15 cellular contexts compared by ENCODE assay signal in the genomic region with DNA sequence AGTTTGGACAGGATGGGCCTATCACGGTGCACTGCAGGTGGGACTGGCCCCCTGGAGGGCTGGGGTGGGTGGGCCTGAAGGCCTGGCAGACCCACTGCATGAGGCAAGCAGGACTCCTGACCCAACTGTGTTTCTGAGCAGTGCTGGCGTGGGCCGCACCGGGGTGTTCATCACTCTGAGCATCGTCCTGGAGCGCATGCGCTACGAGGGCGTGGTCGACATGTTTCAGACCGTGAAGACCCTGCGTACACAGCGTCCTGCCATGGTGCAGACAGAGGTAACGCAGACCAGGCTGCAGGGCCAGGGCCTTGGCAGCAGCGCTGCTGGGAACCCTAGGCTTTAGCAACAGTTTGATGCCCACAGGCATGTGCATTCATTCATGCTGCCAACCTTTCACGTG. TPM values are rescaled to one million over a fixed set of nuclear protein-coding genes. Genes with fewer than 3 reads are reported as not detected.
A peak's percentile ranks its signal among the peaks of the same experiment; 100 is the strongest.
DNase-seq lines count a peak whose midpoint lies in the region; ATAC-seq, FAIRE-seq and TF ChIP-seq lines count a peak whose summit lies in the region.
"Had no signal": no experiment of that assay in that cellular context is flagged by ENCODE, and none has a peak within 500 bp of the region (broad histone marks: within the 10 kb centered on the region; RNA-seq: fewer than 3 reads in every experiment).

No MANE protein-coding gene starts in this region.

- TF ChIP-seq RAD21 in K562 (CRISPR knock-in tag; conservative IDR thresholded peaks at IDR 0.05 in 1 of 2, IDR thresholded peaks at IDR 0.05 in 1 of 2) = no peak

- no peak overlapping the region for H3K27ac ChIP-seq in K562 (ENCODE audit: extremely low read depth, low read depth, low read length)
- no peak overlapping the region for H3K27ac ChIP-seq in lower lobe of right lung
- H3K27ac ChIP-seq: BLaER1 treated with 17β-estradiol and CSF1 and Interleukin-3, amounts not matched to agents 10 nM and 100 nM had no signal

- H3K4me2 ChIP-seq in K562 (ENCODE audit: insufficient read depth, low read length) = peak overlapping the region; percentile 17
- H3K4me2 ChIP-seq: BLaER1 treated with 17β-estradiol and CSF1 and Interleukin-3, amounts not matched to agents 10 nM and 100 nM; GM23338 had no signal

- peak; percentile 29 for DNase-seq in H7
- DNase-seq in K562 (ENCODE audit: extremely low read depth in 1 of 4, low spot score in 3 of 4) = peak; percentile 42 to 76 (median 57)
- DNase-seq in lower lobe of right lung = peak; percentile 20
- DNase-seq in posterior vena cava (ENCODE audit: low spot score) = peak; percentile 69
- no peak for DNase-seq in stimulated activated naive CD4-positive, alpha-beta T cell treated with Interleukin-2 at 50 U/mL for 16 hours (lab: John Stamatoyannopoulos, UW)
- no peak for DNase-seq in superior temporal gyrus (ENCODE audit: extremely low spot score)
- DNase-seq in activated CD8-positive, alpha-beta memory T cell treated with anti-CD3 and anti-CD28 coated beads for 24 hours = no peak
- DNase-seq: ACHN; CD4-positive, CD25-positive, alpha-beta regulatory T cell; DMS53; GF-D8; H9 had no signal

- H3K79me2 ChIP-seq in K562 (ENCODE audit: control insufficient read depth, insufficient read depth, low read length) = no peaks in the 10 kb centered on the region

- FAIRE-seq in K562 (lab: Jason Lieb, UNC) = no peak

- H3K9me1 ChIP-seq in K562 (ENCODE audit: control insufficient read depth, insufficient read depth, low read length) = no peaks in the 10 kb centered on the region

- in situ Hi-C loops in K562 (cut with MboI) = no loop called here

- POLR2A ChIA-PET in K562 (lab: Yijun Ruan, JAX) = no interaction called here

- peak; percentile 62 for ATAC-seq in K562
- no peak for ATAC-seq in lower lobe of right lung
- no peak for ATAC-seq in GM21723 (IDR thresholded peaks at IDR 0.05; ENCODE audit: unreplicated experiment)
- ATAC-seq: GM23338 had no signal

- H3K4me3 ChIP-seq in H7 (ENCODE audit: insufficient read depth, low read depth, low read length) (no peak overlapping the region), K562 (no peak overlapping the region), lower lobe of right lung (no peak overlapping the region)
- H3K4me3 ChIP-seq: BLaER1 treated with 17β-estradiol and CSF1 and Interleukin-3, amounts not matched to agents 10 nM and 100 nM; GM23338 had no signal

- no peak overlapping the region for H2AFZ ChIP-seq in K562 (ENCODE audit: low read depth, low read length)
- H2AFZ ChIP-seq: GM23338 had no signal

- peaks cover 0 to 16% of the 10 kb centered on the region in 2 experiments; a peak in 3 of 5 replicates for H3K4me1 ChIP-seq in K562 (replicated peaks in 1 of 2; ENCODE audit: control insufficient read depth in 2 of 2, insufficient read depth in 2 of 2, low read length in 2 of 2)
- H3K4me1 ChIP-seq in lower lobe of right lung = no peaks in the 10 kb centered on the region

- no TSS peak for BruUV-seq in K562 (replicated peaks; lab: Mats Ljungman, UMichigan)

- intact Hi-C loops in K562 (cut with micrococcal nuclease) = no loop called here
- intact Hi-C loops in lower lobe of right lung (cut with DNase I) = no loop called here
- intact Hi-C loops in posterior vena cava (cut with DNase I) = no loop called here

- H3K27me3 ChIP-seq in H7 (ENCODE audit: control insufficient read depth, insufficient read depth, low read length) = no peaks in the 10 kb centered on the region
- H3K27me3 ChIP-seq in K562 (ENCODE audit: control insufficient read depth in 2 of 2, insufficient read depth in 2 of 2, low read length in 2 of 2) = peaks cover 62 to 100% of the 10 kb centered on the region in 2 experiments
- H3K27me3 ChIP-seq in lower lobe of right lung (ENCODE audit: low read depth) = no peaks in the 10 kb centered on the region
- H3K27me3 ChIP-seq: BLaER1 treated with 17β-estradiol and CSF1 and Interleukin-3, amounts not matched to agents 10 nM and 100 nM had no signal

- no peak for TF ChIP-seq POLR2A in K562 (conservative IDR thresholded peaks at IDR 0.05)

- TF ChIP-seq EP300 in K562 (IDR thresholded peaks at IDR 0.05; ENCODE audit: low read length) = no peak

- H4K20me1 ChIP-seq in K562 (replicated peaks; ENCODE audit: control insufficient read depth, insufficient read depth, low read length) = peaks cover 13% of the 10 kb centered on the region
- H4K20me1 ChIP-seq: BLaER1 treated with 17β-estradiol and CSF1 and Interleukin-3, amounts not matched to agents 10 nM and 100 nM had no signal

- peaks cover 42% of the 10 kb centered on the region for H3K36me3 ChIP-seq in H7 (replicated peaks; ENCODE audit: control insufficient read depth, insufficient read depth, low read length)
- H3K36me3 ChIP-seq in K562 (ENCODE audit: control insufficient read depth, insufficient read depth, low read length) = no peaks in the 10 kb centered on the region
- H3K36me3 ChIP-seq in lower lobe of right lung = peaks cover 69% of the 10 kb centered on the region

- WGBS in K562 (ENCODE audit: insufficient coverage, low coverage, missing lambda C conversion rate) = 11% methylated on average over 16 of the region's 16 CpGs

- 0 out of 4 replicates have a peak overlapping the region, but pooled peaks of 1 of the 2 experiments have one; percentile 4 for H3K9ac ChIP-seq in K562 (ENCODE audit: insufficient read depth in 1 of 2, low read depth in 2 of 2, low read length in 2 of 2)
- H3K9ac ChIP-seq: BLaER1 treated with 17β-estradiol and CSF1 and Interleukin-3, amounts not matched to agents 10 nM and 100 nM had no signal

- H3K9me3 ChIP-seq in K562 (replicated peaks; ENCODE audit: control insufficient read depth, insufficient read depth, low read depth, low read length) (no peaks in the 10 kb centered on the region), lower lobe of right lung (no peaks in the 10 kb centered on the region)
- H3K9me3 ChIP-seq: BLaER1 treated with 17β-estradiol and CSF1 and Interleukin-3, amounts not matched to agents 10 nM and 100 nM had no signal

- no peak for TF ChIP-seq CTCF in K562 (IDR thresholded peaks at IDR 0.05 in 2 of 3, conservative IDR thresholded peaks at IDR 0.05 in 1 of 3; ENCODE audit: insufficient read depth in 2 of 3, low read depth in 1 of 3, low read length in 3 of 3)
- no peak for TF ChIP-seq CTCF in lower lobe of right lung (IDR thresholded peaks at IDR 0.05)

- CTCF ChIA-PET in K562 (lab: Yijun Ruan, JAX; ENCODE audit: low intra/inter-chr PET ratio) = no interaction called here

TF ChIP-seq in K562, 482 proteins besides CTCF, POLR2A, EP300 and RAD21:
- peak; percentile 87 to 89 for TF ChIP-seq NRF1 (conservative IDR thresholded peaks at IDR 0.05 in 1 of 2, IDR thresholded peaks at IDR 0.05 in 1 of 2)
- no peak for TF ChIP-seq FIP1L1 (IDR thresholded peaks at IDR 0.05; ENCODE audit: low read depth, low read length, poor library complexity, severe bottlenecking)
- peak; percentile 82 for TF ChIP-seq KLF1 (tag; IDR thresholded peaks at IDR 0.05)

RNA-seq across cellular contexts. Expression of a gene that starts 29.0 kb away (rescaled TPM):
- total RNA-seq in H7 (2014; rRNA removed; shearing (Covaris generic)) = 34.7 and 41.8 TPM in 2 replicates
- 118 and 126 TPM in 2 replicates for total RNA-seq in K562 (2011; cell fraction: chromatin; rRNA removed; ENCODE audit: low replicate concordance)
- 43.2 and 43.6 TPM in 2 replicates for total RNA-seq in K562 (2011; cell fraction: nucleolus; rRNA removed)
- total RNA-seq in K562 (2011; cell fraction: nucleoplasm; rRNA removed) = 47.6 and 48.7 TPM in 2 replicates
- total RNA-seq in K562 (2014; rRNA removed) = 15.6 and 16.0 TPM in 2 replicates
- 17.6 and 21.2 TPM in 2 replicates for total RNA-seq in K562 (2014; rRNA removed; fragmentation: Illumina TruSeq; extraction: Trizol)
- total RNA-seq in K562 (2015; rRNA removed; fragmentation: Illumina TruSeq; extraction: Trizol) = 13.1 and 14.3 TPM in 2 replicates
- total RNA-seq in K562 (2021) = 27.3 and 33.6 TPM in 2 replicates
- polyA plus RNA-seq in K562 (2011; rRNA removed) = 12.5 and 20.8 TPM in 2 replicates
- polyA plus RNA-seq in K562 (2011; cell fraction: cytosol; rRNA removed) = 5.4 and 12.3 TPM in 2 replicates
- 18.6 and 24.1 TPM in 2 replicates for polyA plus RNA-seq in K562 (2011; cell fraction: nucleus; rRNA removed)
- 17.2 and 34.3 TPM in 2 replicates for polyA plus RNA-seq in K562 (2012)
- polyA plus RNA-seq in K562 (2014; fragmentation: Illumina TruSeq; extraction: Trizol) = 24.9 and 26.4 TPM in 2 replicates
- 10 to 100 TPM in 1 of 2 experiments, 1 to 10 TPM in 1; 3.6 to 12.1 TPM for polyA plus RNA-seq in K562 (2014; fragmentation: Nextera tagmentation; extraction: Ambion mirVana)
- 13.5 and 14.2 TPM in 2 replicates for polyA plus RNA-seq in K562 (2014; rRNA removed)
- 26.9 and 40.0 TPM in 2 replicates for polyA minus RNA-seq in K562 (2011; rRNA and poly(A)+ RNA removed)
- 11.4 and 12.3 TPM in 2 replicates for polyA minus RNA-seq in K562 (2011; cell fraction: cytosol; rRNA and poly(A)+ RNA removed)
- 8.6 and 19.7 TPM in 2 replicates for polyA minus RNA-seq in K562 (2011; cell fraction: nucleus; rRNA and poly(A)+ RNA removed)
- total RNA-seq in lower lobe of right lung = 41.9 TPM
- 10 to 100 TPM; 19.9 to 21.9 TPM for total RNA-seq in posterior vena cava

Comparison
In these comparisons a context has a peak if more than half of its experiments do, and no peak if none do; other contexts are left out.
1. DNase-seq: peak in H7 (single experiment), K562 (4 of 4), lower lobe of right lung (single experiment) and posterior vena cava (single experiment); none in stimulated activated naive CD4-positive, alpha-beta T cell treated with Interleukin-2 at 50 U/mL for 16 hours (single experiment), superior temporal gyrus (single experiment) and activated CD8-positive, alpha-beta memory T cell treated with anti-CD3 and anti-CD28 coated beads for 24 hours (single experiment).